ENCODE assay signal across 7 cellular contexts in the genomic region with DNA sequence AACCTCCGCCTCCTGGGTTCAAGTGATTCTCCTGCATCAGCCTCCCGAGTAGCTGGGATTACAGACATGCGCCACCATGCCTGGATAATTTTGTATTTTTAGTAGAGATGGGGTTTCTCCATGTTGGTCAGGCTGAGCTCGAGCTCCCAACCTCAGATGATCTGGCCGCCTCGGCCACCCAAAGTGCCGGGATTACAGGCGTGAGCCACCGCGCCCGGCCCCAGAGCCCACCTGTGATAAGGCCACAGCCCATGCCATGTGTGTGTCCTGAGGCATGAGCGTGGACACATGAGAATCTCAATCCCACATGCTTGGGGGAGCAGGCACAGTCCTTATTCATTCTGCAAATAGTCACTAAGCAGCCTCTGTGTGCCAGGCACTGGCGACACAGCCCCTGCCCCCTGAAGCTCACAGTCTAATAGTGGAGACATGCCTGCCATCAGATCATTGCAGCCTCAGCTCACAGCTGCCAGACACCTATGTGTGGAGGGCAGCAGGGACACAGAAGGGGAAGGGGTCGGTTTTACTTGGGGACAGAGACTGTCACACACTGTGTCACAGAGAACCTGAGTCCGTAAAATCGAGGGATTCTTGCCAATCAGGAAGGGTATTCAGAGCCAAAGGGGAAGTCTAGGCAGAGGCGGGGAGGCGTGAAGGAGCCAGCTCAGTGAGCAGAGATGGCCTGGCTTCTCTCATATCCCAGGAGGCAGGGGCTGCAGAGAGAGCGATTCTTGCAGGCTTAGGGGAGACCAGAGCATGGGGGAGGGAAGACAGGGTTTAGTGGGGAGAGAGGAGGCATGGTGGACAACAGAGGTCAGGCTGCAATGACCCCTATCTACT. TPM values are rescaled to one million over a fixed set of nuclear protein-coding genes. Genes with fewer than 3 reads are reported as not detected.
"Had no signal": no experiment of that assay in that cellular context is flagged by ENCODE, and none has a peak within 500 bp of the region (broad histone marks: within the 10 kb centered on the region; RNA-seq: fewer than 3 reads in every experiment).

No MANE protein-coding gene starts in this region.

- H3K4me3 ChIP-seq: cardiac muscle cell, sigmoid colon had no signal

- H3K27me3 ChIP-seq: cardiac muscle cell had no signal

- H3K4me3 Mint-ChIP-seq: activated naive CD8-positive, alpha-beta T cell treated with anti-CD3 and anti-CD28 coated beads, Interleukin-2, amount 10 ng/mL, durations not matched to agents 7 days and 5 days; activated T-cell treated with anti-CD3 and anti-CD28 coated beads, Interleukin-2, amount 50 U/mL, for 72 hours; natural killer cell; type B pancreatic cell had no signal

- H3K36me3 Mint-ChIP-seq: activated naive CD8-positive, alpha-beta T cell treated with anti-CD3 and anti-CD28 coated beads, Interleukin-2, amount 10 ng/mL, durations not matched to agents 7 days and 5 days; natural killer cell; type B pancreatic cell had no signal

- DNase-seq: foreskin keratinocyte had no signal

- H3K9me3 ChIP-seq: sigmoid colon had no signal

- H3K36me3 ChIP-seq: cardiac muscle cell, sigmoid colon had no signal

- H3K27ac Mint-ChIP-seq: activated naive CD8-positive, alpha-beta T cell treated with anti-CD3 and anti-CD28 coated beads, Interleukin-2, amount 10 ng/mL, durations not matched to agents 7 days and 5 days; activated T-cell treated with anti-CD3 and anti-CD28 coated beads, Interleukin-2, amount 50 U/mL, for 72 hours; natural killer cell; type B pancreatic cell had no signal

- H3K9me3 Mint-ChIP-seq: activated naive CD8-positive, alpha-beta T cell treated with anti-CD3 and anti-CD28 coated beads, Interleukin-2, amount 10 ng/mL, durations not matched to agents 7 days and 5 days; activated T-cell treated with anti-CD3 and anti-CD28 coated beads, Interleukin-2, amount 50 U/mL, for 72 hours; natural killer cell; type B pancreatic cell had no signal

- H3K4me1 ChIP-seq: foreskin keratinocyte had no signal

- H3K27ac ChIP-seq: cardiac muscle cell, foreskin keratinocyte, sigmoid colon had no signal

RNA-seq across cellular contexts. Expression of gene ABCC3, which starts 9.4 kb away (rescaled TPM):
- total RNA-seq: activated T-cell treated with anti-CD3 and anti-CD28 coated beads, Interleukin-2, amount 50 U/mL, for 72 hours; cardiac muscle cell had no signal
